In the genomic region with DNA sequence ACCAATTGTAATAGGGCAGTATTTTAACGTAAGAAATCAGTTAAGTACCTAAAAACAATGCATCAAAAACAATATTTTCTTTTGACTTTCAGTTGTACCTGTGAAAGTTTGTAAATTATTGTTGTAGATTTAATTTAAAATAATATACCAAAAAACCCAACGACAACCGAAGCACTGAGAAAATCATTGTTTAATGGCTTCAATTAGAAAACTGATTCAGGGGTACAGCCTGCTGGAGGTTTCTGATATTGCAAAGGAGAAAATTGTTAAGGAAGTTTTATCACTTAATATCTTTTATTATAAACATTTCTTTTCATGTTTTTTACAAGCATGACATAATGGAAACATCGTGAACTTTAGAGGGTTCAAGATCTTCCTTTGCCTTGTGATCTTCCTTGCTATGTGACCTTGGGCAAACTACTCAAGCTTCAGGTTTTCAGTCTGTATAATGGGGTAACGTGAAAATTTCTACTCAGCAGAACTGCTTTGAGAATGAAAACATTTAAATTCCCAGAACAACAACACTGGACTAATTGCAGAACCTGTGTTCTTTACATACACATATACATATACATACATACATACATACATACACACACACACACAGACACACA, we compare ENCODE assay signal across 8 cellular contexts.
DNase-seq lines count a peak whose midpoint lies in the region; ATAC-seq, FAIRE-seq and TF ChIP-seq lines count a peak whose summit lies in the region.

No MANE protein-coding gene starts in this region.

- peaks cover 0 to 19% (median 2%) of the 10 kb centered on the region in 4 donors for H3K4me1 ChIP-seq in stomach

- intact Hi-C loops in stomach (cut with DNase I; ENCODE audit: low total_unique reads): no loop called here

- no peak overlapping the region for H3K27ac ChIP-seq in stomach

- H3K4me3 ChIP-seq in foreskin fibroblast (ENCODE audit: low read depth in 1 of 2, low read length in 2 of 2): no peak overlapping the region
- H3K4me3 ChIP-seq in stomach: no peak overlapping the region

- peak; percentile 45 for TF ChIP-seq CTCF in foreskin fibroblast (IDR thresholded peaks at IDR 0.05; ENCODE audit: low read depth, low read length)
- TF ChIP-seq CTCF in stomach (IDR thresholded peaks at IDR 0.05): peak in 5 of 7 experiments; percentile 44 to 62 (median 48)

- peak; percentile 29 for DNase-seq in NCI-H2196 (lab: John Stamatoyannopoulos, UW; ENCODE audit: unreplicated experiment)
- no peak for DNase-seq in NCI-H2196 treated with DMSO at 0.1 percent for 48 hours (lab: John Stamatoyannopoulos, UW; ENCODE audit: unreplicated experiment)
- no peak for DNase-seq in RCC 7860 (ENCODE audit: low spot score)
- DNase-seq in foreskin fibroblast: peak in 1 of 2 donors; percentile 62
- no peak for DNase-seq in stomach
- DNase-seq in NCI-H82 (lab: John Stamatoyannopoulos, UW): no peak

- 31 to 40% (median 36%) methylated on average over 5 of the region's 5 CpGs for WGBS in stomach, 5 donors

- FAIRE-seq in RCC 7860 (lab: Jason Lieb, UNC): peak; percentile 70

- no peak for TF ChIP-seq POLR2A in stomach (IDR thresholded peaks at IDR 0.05)

- ATAC-seq in esophagus mucosa (no peak), GM19463 (IDR thresholded peaks at IDR 0.05; ENCODE audit: unreplicated experiment) (no peak)

- no peaks in the 10 kb centered on the region for H3K9me3 ChIP-seq in stomach

- no peaks in the 10 kb centered on the region for H3K27me3 ChIP-seq in stomach

- H3K36me3 ChIP-seq in stomach: no peaks in the 10 kb centered on the region

- TF ChIP-seq EP300 in stomach (IDR thresholded peaks at IDR 0.05): no peak
